In genomic region chr4:2862528-2862927, GRCh38 we compare ENCODE assay signal across 9 cellular contexts. TPM values are rescaled to one million over a fixed set of nuclear protein-coding genes. Genes with fewer than 3 reads are reported as not detected.
DNase-seq lines count a peak whose midpoint lies in the region; ATAC-seq and TF ChIP-seq lines count a peak whose summit lies in the region.
"Had no signal": no experiment of that assay in that cellular context is flagged by ENCODE, and none has a peak within 500 bp of the region (broad histone marks: within the 10 kb centered on the region; RNA-seq: fewer than 3 reads in every experiment).

No MANE protein-coding gene starts in this region.

- H3K9me3 ChIP-seq in body of pancreas = no peaks in the 10 kb centered on the region
- H3K9me3 ChIP-seq in lower lobe of right lung = no peaks in the 10 kb centered on the region
- H3K9me3 ChIP-seq in prostate gland = no peaks in the 10 kb centered on the region

- DNase-seq in natural killer cell (no peak), body of pancreas (peak in 1 of 4 donors; percentile 19), lower lobe of right lung (no peak), prostate gland (ENCODE audit: low spot score) (no peak)
- no peak for DNase-seq in natural killer cell treated with Interleukin-12 subunit alpha and Interleukin-12 subunit beta and Interleukin-15 and Interleukin-18, amount 100 ng/mL, for 72 hours (ENCODE audit: low spot score)
- no peak for DNase-seq in activated naive CD4-positive, alpha-beta T cell treated with anti-CD3 and anti-CD28 coated beads for 36 hours
- DNase-seq: amniotic stem cell had no signal

- H3K27ac Mint-ChIP-seq in natural killer cell = peak overlapping the region; percentile 72 to 88
- peak overlapping the region in 1 of 2 donors; percentile 82 for H3K27ac Mint-ChIP-seq in natural killer cell treated with Interleukin-12 subunit alpha and Interleukin-12 subunit beta and Interleukin-15 and Interleukin-18, amount 100 ng/mL, for 72 hours
- no peak overlapping the region for H3K27ac Mint-ChIP-seq in activated naive CD4-positive, alpha-beta T cell treated with anti-CD3 and anti-CD28 coated beads for 36 hours

- H3K4me3 Mint-ChIP-seq in natural killer cell = no peak overlapping the region
- no peak overlapping the region for H3K4me3 Mint-ChIP-seq in natural killer cell treated with Interleukin-12 subunit alpha and Interleukin-12 subunit beta and Interleukin-15 and Interleukin-18, amount 100 ng/mL, for 72 hours
- no peak overlapping the region for H3K4me3 Mint-ChIP-seq in activated naive CD4-positive, alpha-beta T cell treated with anti-CD3 and anti-CD28 coated beads for 36 hours

- TF ChIP-seq CTCF in natural killer cell (IDR thresholded peaks at IDR 0.05) (no peak), body of pancreas (IDR thresholded peaks at IDR 0.05) (no peak), lower lobe of right lung (IDR thresholded peaks at IDR 0.05) (no peak), prostate gland (IDR thresholded peaks at IDR 0.05) (no peak)

- no peaks in the 10 kb centered on the region for H3K36me3 Mint-ChIP-seq in natural killer cell
- no peaks in the 10 kb centered on the region for H3K36me3 Mint-ChIP-seq in natural killer cell treated with Interleukin-12 subunit alpha and Interleukin-12 subunit beta and Interleukin-15 and Interleukin-18, amount 100 ng/mL, for 72 hours
- H3K36me3 Mint-ChIP-seq in activated naive CD4-positive, alpha-beta T cell treated with anti-CD3 and anti-CD28 coated beads for 36 hours (ENCODE audit: low read depth) = peaks cover 4% of the 10 kb centered on the region

- CTCF ChIA-PET in activated naive CD4-positive, alpha-beta T cell treated with anti-CD3 and anti-CD28 coated beads for 36 hours (lab: Charles Lee) = interaction anchor here (0.8 to 0.9 kb wide), 3 partner anchors 10 to 99 kb away, joined by 3 to 5 read pairs (median 4); no protein-coding TSS in a partner anchor

- intact Hi-C loops in natural killer cell (cut with micrococcal nuclease) (no loop called here), body of pancreas (cut with DNase I) (no loop called here), lower lobe of right lung (cut with DNase I) (no loop called here), prostate gland (cut with DNase I) (loop anchor here (10.0 kb wide), 1 partner anchor 398 kb away; the partner anchor contains the start of gene RNF4)
- intact Hi-C loops in activated naive CD4-positive, alpha-beta T cell treated with anti-CD3 and anti-CD28 coated beads for 36 hours (cut with micrococcal nuclease) = no loop called here

- no peak for TF ChIP-seq POLR2A in body of pancreas (IDR thresholded peaks at IDR 0.05)
- TF ChIP-seq POLR2A in prostate gland (IDR thresholded peaks at IDR 0.05) = no peak

- H3K4me3 ChIP-seq in body of pancreas = no peak overlapping the region
- H3K4me3 ChIP-seq in lower lobe of right lung = no peak overlapping the region
- no peak overlapping the region for H3K4me3 ChIP-seq in prostate gland

- H3K27me3 ChIP-seq in body of pancreas (no peaks in the 10 kb centered on the region), lower lobe of right lung (ENCODE audit: low read depth) (no peaks in the 10 kb centered on the region), prostate gland (replicated peaks; ENCODE audit: insufficient read depth) (no peaks in the 10 kb centered on the region)

- no peaks in the 10 kb centered on the region for H3K9me3 Mint-ChIP-seq in natural killer cell
- no peaks in the 10 kb centered on the region for H3K9me3 Mint-ChIP-seq in natural killer cell treated with Interleukin-12 subunit alpha and Interleukin-12 subunit beta and Interleukin-15 and Interleukin-18, amount 100 ng/mL, for 72 hours
- H3K9me3 Mint-ChIP-seq in activated naive CD4-positive, alpha-beta T cell treated with anti-CD3 and anti-CD28 coated beads for 36 hours = peaks cover 2% of the 10 kb centered on the region

- H3K27me3 Mint-ChIP-seq in natural killer cell (ENCODE audit: low read depth in 2 of 2) = no peaks in the 10 kb centered on the region
- H3K27me3 Mint-ChIP-seq in natural killer cell treated with Interleukin-12 subunit alpha and Interleukin-12 subunit beta and Interleukin-15 and Interleukin-18, amount 100 ng/mL, for 72 hours = no peaks in the 10 kb centered on the region
- no peaks in the 10 kb centered on the region for H3K27me3 Mint-ChIP-seq in activated naive CD4-positive, alpha-beta T cell treated with anti-CD3 and anti-CD28 coated beads for 36 hours (ENCODE audit: low read depth)

- H3K36me3 ChIP-seq in body of pancreas (replicated peaks in 1 of 2; ENCODE audit: insufficient read depth in 1 of 2, low read depth in 2 of 2) (no peaks in the 10 kb centered on the region), lower lobe of right lung (no peaks in the 10 kb centered on the region), prostate gland (no peaks in the 10 kb centered on the region)

- H3K27ac ChIP-seq in body of pancreas (peak overlapping the region in 2 of 4 donors; percentile 37 to 52), lower lobe of right lung (peak overlapping the region; percentile 56), prostate gland (peak overlapping the region in 1 of 2 donors; percentile 46)

- H3K4me1 Mint-ChIP-seq in natural killer cell = peaks cover 87 to 89% of the 10 kb centered on the region in 2 donors
- peaks cover 63 to 74% of the 10 kb centered on the region in 2 donors for H3K4me1 Mint-ChIP-seq in natural killer cell treated with Interleukin-12 subunit alpha and Interleukin-12 subunit beta and Interleukin-15 and Interleukin-18, amount 100 ng/mL, for 72 hours (ENCODE audit: low read depth in 2 of 2)
- peaks cover 76% of the 10 kb centered on the region for H3K4me1 Mint-ChIP-seq in activated naive CD4-positive, alpha-beta T cell treated with anti-CD3 and anti-CD28 coated beads for 36 hours (ENCODE audit: low read depth)

- 37 to 44% methylated on average over 1 of the region's 1 CpG for WGBS in body of pancreas, 2 donors
- WGBS in prostate gland = 14% methylated on average over 1 of the region's 1 CpG

- ATAC-seq in natural killer cell (no peak), body of pancreas (peak; percentile 38), lower lobe of right lung (peak; percentile 25 to 53), HG03280 (IDR thresholded peaks at IDR 0.05; ENCODE audit: unreplicated experiment) (no peak), GM18909 (IDR thresholded peaks at IDR 0.05; ENCODE audit: poor library complexity, unreplicated experiment) (no peak)
- ATAC-seq in natural killer cell treated with Interleukin-12 subunit alpha and Interleukin-12 subunit beta and Interleukin-15 and Interleukin-18, amount 100 ng/mL, for 72 hours = no peak

- peaks cover 93% of the 10 kb centered on the region for H3K4me1 ChIP-seq in body of pancreas
- H3K4me1 ChIP-seq in lower lobe of right lung = peaks cover 100% of the 10 kb centered on the region
- H3K4me1 ChIP-seq in prostate gland (replicated peaks) = peaks cover 21% of the 10 kb centered on the region

RNA-seq across cellular contexts. Expression of gene ADD1, which starts 18.9 kb away (rescaled TPM):
- total RNA-seq in natural killer cell (100 to 1,000 TPM; 383 to 465 (median 452) TPM), body of pancreas (100 to 1,000 TPM in 1 of 2 donors, 10 to 100 TPM in 1; 84.1 to 266 TPM), lower lobe of right lung (279 TPM), prostate gland (100 to 1,000 TPM; 164 to 321 TPM)
- 100 to 1,000 TPM; 259 to 291 TPM for total RNA-seq in natural killer cell treated with Interleukin-12 subunit alpha and Interleukin-12 subunit beta and Interleukin-15 and Interleukin-18, amount 100 ng/mL, for 72 hours
- 100 to 1,000 TPM; 165 TPM for total RNA-seq in activated naive CD4-positive, alpha-beta T cell treated with anti-CD3 and anti-CD28 coated beads for 36 hours

Comparison
In these comparisons a context has a peak if more than half of its experiments do, and no peak if none do; other contexts are left out.
1. ATAC-seq: peak in body of pancreas (single experiment) and lower lobe of right lung (2 of 2); none in natural killer cell (0 of 3), natural killer cell treated with Interleukin-12 subunit alpha and Interleukin-12 subunit beta and Interleukin-15 and Interleukin-18, amount 100 ng/mL, for 72 hours (0 of 2), HG03280 (single experiment) and GM18909 (single experiment).